Comparison of ENCODE assay signal across 1 cellular context in genomic region chr10:97689637-97690036, GRCh38.
TF ChIP-seq lines count a peak whose summit lies in the region.

No MANE protein-coding gene starts in this region.

TF ChIP-seq in K562, 482 proteins besides CTCF, POLR2A, EP300 and RAD21 (continued from another document and continues in another):
- TF ChIP-seq, protein P1, sequence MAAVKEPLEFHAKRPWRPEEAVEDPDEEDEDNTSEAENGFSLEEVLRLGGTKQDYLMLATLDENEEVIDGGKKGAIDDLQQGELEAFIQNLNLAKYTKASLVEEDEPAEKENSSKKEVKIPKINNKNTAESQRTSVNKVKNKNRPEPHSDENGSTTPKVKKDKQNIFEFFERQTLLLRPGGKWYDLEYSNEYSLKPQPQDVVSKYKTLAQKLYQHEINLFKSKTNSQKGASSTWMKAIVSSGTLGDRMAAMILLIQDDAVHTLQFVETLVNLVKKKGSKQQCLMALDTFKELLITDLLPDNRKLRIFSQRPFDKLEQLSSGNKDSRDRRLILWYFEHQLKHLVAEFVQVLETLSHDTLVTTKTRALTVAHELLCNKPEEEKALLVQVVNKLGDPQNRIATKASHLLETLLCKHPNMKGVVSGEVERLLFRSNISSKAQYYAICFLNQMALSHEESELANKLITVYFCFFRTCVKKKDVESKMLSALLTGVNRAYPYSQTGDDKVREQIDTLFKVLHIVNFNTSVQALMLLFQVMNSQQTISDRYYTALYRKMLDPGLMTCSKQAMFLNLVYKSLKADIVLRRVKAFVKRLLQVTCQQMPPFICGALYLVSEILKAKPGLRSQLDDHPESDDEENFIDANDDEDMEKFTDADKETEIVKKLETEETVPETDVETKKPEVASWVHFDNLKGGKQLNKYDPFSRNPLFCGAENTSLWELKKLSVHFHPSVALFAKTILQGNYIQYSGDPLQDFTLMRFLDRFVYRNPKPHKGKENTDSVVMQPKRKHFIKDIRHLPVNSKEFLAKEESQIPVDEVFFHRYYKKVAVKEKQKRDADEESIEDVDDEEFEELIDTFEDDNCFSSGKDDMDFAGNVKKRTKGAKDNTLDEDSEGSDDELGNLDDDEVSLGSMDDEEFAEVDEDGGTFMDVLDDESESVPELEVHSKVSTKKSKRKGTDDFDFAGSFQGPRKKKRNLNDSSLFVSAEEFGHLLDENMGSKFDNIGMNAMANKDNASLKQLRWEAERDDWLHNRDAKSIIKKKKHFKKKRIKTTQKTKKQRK (IDR thresholded peaks at IDR 0.05; ENCODE audit: borderline replicate concordance, low read depth, low read length), result no peak
- TF ChIP-seq FOXP1 (CRISPR knock-in tag; IDR thresholded peaks at IDR 0.05), result no peak
- no peak for TF ChIP-seq ZNF445 (CRISPR knock-in tag; IDR thresholded peaks at IDR 0.05; ENCODE audit: low read depth)
- TF ChIP-seq, protein P2, sequence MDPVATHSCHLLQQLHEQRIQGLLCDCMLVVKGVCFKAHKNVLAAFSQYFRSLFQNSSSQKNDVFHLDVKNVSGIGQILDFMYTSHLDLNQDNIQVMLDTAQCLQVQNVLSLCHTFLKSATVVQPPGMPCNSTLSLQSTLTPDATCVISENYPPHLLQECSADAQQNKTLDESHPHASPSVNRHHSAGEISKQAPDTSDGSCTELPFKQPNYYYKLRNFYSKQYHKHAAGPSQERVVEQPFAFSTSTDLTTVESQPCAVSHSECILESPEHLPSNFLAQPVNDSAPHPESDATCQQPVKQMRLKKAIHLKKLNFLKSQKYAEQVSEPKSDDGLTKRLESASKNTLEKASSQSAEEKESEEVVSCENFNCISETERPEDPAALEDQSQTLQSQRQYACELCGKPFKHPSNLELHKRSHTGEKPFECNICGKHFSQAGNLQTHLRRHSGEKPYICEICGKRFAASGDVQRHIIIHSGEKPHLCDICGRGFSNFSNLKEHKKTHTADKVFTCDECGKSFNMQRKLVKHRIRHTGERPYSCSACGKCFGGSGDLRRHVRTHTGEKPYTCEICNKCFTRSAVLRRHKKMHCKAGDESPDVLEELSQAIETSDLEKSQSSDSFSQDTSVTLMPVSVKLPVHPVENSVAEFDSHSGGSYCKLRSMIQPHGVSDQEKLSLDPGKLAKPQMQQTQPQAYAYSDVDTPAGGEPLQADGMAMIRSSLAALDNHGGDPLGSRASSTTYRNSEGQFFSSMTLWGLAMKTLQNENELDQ (CRISPR knock-in tag; IDR thresholded peaks at IDR 0.05; ENCODE audit: borderline replicate concordance), result no peak
- TF ChIP-seq MXD1 (CRISPR knock-in tag; IDR thresholded peaks at IDR 0.05; ENCODE audit: borderline replicate concordance, poor library complexity, severe bottlenecking), result no peak
- TF ChIP-seq FOXA3 (CRISPR knock-in tag; conservative IDR thresholded peaks at IDR 0.05 in 1 of 2, IDR thresholded peaks at IDR 0.05 in 1 of 2), result no peak; a peak in 1 of 4 replicates
- TF ChIP-seq NFATC3 (IDR thresholded peaks at IDR 0.05), result no peak
- TF ChIP-seq BHLHE40 (IDR thresholded peaks at IDR 0.05; ENCODE audit: low read length), result peak; percentile 72
- no peak for TF ChIP-seq ZNF586 (CRISPR knock-in tag; conservative IDR thresholded peaks at IDR 0.05)
- TF ChIP-seq UBTF (IDR thresholded peaks at IDR 0.05; ENCODE audit: borderline replicate concordance in 1 of 2, low read depth in 2 of 2, low read length in 2 of 2), result no peak
- TF ChIP-seq, protein P3, sequence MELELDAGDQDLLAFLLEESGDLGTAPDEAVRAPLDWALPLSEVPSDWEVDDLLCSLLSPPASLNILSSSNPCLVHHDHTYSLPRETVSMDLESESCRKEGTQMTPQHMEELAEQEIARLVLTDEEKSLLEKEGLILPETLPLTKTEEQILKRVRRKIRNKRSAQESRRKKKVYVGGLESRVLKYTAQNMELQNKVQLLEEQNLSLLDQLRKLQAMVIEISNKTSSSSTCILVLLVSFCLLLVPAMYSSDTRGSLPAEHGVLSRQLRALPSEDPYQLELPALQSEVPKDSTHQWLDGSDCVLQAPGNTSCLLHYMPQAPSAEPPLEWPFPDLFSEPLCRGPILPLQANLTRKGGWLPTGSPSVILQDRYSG (tag; conservative IDR thresholded peaks at IDR 0.05; ENCODE audit: low read depth), result 0 out of 2 replicates have a peak, but pooled peaks have one; percentile 24
- TF ChIP-seq NBN (IDR thresholded peaks at IDR 0.05; ENCODE audit: low read depth), result no peak
- TF ChIP-seq TAF9B (IDR thresholded peaks at IDR 0.05; ENCODE audit: partially characterized antibody), result no peak
- no peak for TF ChIP-seq HCFC1 (IDR thresholded peaks at IDR 0.05; ENCODE audit: low read depth, low read length)
- no peak for TF ChIP-seq ZBTB1 (CRISPR knock-in tag; IDR thresholded peaks at IDR 0.05; ENCODE audit: borderline replicate concordance, low read depth)
- TF ChIP-seq POU5F1 (IDR thresholded peaks at IDR 0.05; ENCODE audit: borderline replicate concordance, low read depth, low read length, partially characterized antibody), result no peak
- peak; percentile 20; the same call in 1 of the 2 replicates for TF ChIP-seq ARID1B (IDR thresholded peaks at IDR 0.05)
- TF ChIP-seq RFX5 (IDR thresholded peaks at IDR 0.05; ENCODE audit: low read depth, low read length), result no peak
- TF ChIP-seq ZSCAN29 (IDR thresholded peaks at IDR 0.05), result no peak
- TF ChIP-seq CEBPG (CRISPR knock-in tag; IDR thresholded peaks at IDR 0.05), result no peak
- no peak for TF ChIP-seq CEBPG (tag; conservative IDR thresholded peaks at IDR 0.05 in 1 of 2, IDR thresholded peaks at IDR 0.05 in 1 of 2)
- TF ChIP-seq NUFIP1 (IDR thresholded peaks at IDR 0.05; ENCODE audit: partially characterized antibody), result no peak
- 0 out of 2 replicates have a peak, but pooled peaks have one; percentile 26 for TF ChIP-seq HIVEP1 (CRISPR knock-in tag; IDR thresholded peaks at IDR 0.05)
- TF ChIP-seq RAD51 (IDR thresholded peaks at IDR 0.05; ENCODE audit: borderline replicate concordance, low read depth), result peak; percentile 27; the same call in 1 of the 2 replicates
- TF ChIP-seq SMC3 (conservative IDR thresholded peaks at IDR 0.05; ENCODE audit: insufficient read depth, low read depth, low read length), result no peak
- TF ChIP-seq SRSF3 (IDR thresholded peaks at IDR 0.05; ENCODE audit: insufficient read depth, low read length), result no peak
- TF ChIP-seq PRPF4 (IDR thresholded peaks at IDR 0.05; ENCODE audit: insufficient read depth, low read depth, low read length, poor library complexity, severe bottlenecking), result no peak
- no peak for TF ChIP-seq OTX1 (CRISPR knock-in tag; IDR thresholded peaks at IDR 0.05)
- no peak for TF ChIP-seq ZNF316 (IDR thresholded peaks at IDR 0.05)
- TF ChIP-seq, protein P4, sequence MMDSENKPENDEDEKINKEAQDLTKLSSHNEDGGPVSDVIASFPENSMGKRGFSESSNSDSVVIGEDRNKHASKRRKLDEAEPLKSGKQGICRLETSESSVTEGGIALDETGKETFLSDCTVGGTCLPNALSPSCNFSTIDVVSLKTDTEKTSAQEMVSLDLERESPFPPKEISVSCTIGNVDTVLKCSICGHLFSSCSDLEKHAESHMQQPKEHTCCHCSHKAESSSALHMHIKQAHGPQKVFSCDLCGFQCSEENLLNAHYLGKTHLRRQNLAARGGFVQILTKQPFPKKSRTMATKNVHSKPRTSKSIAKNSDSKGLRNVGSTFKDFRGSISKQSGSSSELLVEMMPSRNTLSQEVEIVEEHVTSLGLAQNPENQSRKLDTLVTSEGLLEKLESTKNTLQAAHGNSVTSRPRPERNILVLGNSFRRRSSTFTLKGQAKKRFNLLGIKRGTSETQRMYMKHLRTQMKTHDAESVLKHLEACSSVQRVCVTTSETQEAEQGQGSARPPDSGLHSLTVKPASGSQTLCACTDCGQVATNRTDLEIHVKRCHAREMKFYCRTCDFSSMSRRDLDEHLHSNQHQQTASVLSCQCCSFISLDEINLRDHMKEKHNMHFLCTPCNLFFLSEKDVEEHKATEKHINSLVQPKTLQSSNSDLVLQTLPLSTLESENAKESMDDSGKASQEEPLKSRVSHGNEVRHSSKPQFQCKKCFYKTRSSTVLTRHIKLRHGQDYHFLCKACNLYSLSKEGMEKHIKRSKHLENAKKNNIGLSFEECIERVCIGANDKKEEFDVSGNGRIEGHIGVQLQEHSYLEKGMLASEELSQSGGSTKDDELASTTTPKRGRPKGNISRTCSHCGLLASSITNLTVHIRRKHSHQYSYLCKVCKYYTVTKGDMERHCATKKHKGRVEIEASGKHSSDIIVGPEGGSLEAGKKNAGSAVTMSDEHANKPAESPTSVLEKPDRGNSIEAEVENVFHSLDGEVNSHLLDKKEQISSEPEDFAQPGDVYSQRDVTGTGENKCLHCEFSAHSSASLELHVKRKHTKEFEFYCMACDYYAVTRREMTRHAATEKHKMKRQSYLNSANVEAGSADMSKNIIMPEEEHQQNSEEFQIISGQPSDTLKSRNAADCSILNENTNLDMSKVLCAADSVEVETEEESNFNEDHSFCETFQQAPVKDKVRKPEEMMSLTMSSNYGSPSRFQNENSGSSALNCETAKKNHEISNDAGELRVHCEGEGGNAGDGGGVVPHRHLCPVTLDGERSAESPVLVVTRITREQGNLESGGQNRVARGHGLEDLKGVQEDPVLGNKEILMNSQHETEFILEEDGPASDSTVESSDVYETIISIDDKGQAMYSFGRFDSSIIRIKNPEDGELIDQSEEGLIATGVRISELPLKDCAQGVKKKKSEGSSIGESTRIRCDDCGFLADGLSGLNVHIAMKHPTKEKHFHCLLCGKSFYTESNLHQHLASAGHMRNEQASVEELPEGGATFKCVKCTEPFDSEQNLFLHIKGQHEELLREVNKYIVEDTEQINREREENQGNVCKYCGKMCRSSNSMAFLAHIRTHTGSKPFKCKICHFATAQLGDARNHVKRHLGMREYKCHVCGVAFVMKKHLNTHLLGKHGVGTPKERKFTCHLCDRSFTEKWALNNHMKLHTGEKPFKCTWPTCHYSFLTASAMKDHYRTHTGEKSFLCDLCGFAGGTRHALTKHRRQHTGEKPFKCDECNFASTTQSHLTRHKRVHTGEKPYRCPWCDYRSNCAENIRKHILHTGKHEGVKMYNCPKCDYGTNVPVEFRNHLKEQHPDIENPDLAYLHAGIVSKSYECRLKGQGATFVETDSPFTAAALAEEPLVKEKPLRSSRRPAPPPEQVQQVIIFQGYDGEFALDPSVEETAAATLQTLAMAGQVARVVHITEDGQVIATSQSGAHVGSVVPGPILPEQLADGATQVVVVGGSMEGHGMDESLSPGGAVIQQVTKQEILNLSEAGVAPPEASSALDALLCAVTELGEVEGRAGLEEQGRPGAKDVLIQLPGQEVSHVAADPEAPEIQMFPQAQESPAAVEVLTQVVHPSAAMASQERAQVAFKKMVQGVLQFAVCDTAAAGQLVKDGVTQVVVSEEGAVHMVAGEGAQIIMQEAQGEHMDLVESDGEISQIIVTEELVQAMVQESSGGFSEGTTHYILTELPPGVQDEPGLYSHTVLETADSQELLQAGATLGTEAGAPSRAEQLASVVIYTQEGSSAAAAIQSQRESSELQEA (IDR thresholded peaks at IDR 0.05; ENCODE audit: low read depth), result no peak
- peak; percentile 82 for TF ChIP-seq FOSL1 (tag; conservative IDR thresholded peaks at IDR 0.05)
- TF ChIP-seq, protein P5, sequence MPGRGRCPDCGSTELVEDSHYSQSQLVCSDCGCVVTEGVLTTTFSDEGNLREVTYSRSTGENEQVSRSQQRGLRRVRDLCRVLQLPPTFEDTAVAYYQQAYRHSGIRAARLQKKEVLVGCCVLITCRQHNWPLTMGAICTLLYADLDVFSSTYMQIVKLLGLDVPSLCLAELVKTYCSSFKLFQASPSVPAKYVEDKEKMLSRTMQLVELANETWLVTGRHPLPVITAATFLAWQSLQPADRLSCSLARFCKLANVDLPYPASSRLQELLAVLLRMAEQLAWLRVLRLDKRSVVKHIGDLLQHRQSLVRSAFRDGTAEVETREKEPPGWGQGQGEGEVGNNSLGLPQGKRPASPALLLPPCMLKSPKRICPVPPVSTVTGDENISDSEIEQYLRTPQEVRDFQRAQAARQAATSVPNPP (IDR thresholded peaks at IDR 0.05; ENCODE audit: borderline replicate concordance, insufficient read depth, insufficient read length), result no peak
- no peak for TF ChIP-seq HMG20B (CRISPR knock-in tag; IDR thresholded peaks at IDR 0.05)
- TF ChIP-seq ARID4B (CRISPR knock-in tag; IDR thresholded peaks at IDR 0.05), result no peak
- no peak for TF ChIP-seq YBX1 (IDR thresholded peaks at IDR 0.05)
